In the genomic region with DNA sequence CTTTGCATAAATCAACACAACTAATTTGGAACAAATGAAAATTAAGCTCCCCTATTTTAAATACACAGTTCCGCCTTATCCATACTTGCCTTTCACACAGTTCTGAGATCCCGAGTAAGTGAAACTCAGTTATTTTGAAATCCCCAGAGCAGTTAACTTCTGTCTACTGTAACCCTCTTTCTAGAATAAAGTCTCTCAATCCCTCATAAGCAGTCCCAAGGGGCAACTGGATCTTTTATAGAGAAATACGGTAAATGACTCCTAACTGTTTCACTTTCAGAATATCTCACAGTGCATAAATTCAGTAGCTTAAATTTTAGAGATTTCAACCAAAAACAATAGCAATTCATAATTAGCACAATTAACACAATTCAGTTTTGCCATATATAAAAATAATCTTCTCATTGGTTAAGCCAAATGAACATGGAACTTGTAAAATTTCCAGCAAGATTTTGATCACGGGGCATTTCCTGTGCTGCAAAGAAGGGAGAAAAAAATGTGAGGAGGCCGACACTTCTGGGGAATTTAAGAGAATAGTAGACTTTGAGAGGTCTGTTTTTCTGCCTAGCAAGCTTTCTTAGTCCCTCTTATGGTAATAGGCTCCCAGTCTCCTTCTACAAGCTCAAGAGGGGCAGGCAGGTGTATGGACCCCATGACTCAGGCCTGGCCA, we compare ENCODE assay signal across 23 cellular contexts.
DNase-seq lines count a peak whose midpoint lies in the region; FAIRE-seq and TF ChIP-seq lines count a peak whose summit lies in the region.
"Had no signal": no experiment of that assay in that cellular context is flagged by ENCODE, and none has a peak within 500 bp of the region (broad histone marks: within the 10 kb centered on the region; RNA-seq: fewer than 3 reads in every experiment).

No MANE protein-coding gene starts in this region.

- DNase-seq in GM18507 (ENCODE audit: extremely low spot score, insufficient read length, low read depth), result peak; percentile 8
- DNase-seq in adipocyte (ENCODE audit: low read depth), result no peak
- no peak for DNase-seq in osteoblast (ENCODE audit: insufficient read length, low spot score, missing footprints)
- DNase-seq in activated CD4-positive, alpha-beta T cell treated with anti-CD3 and anti-CD28 coated beads, Interleukin-2, amount 50 U/mL, for 48 hours, result no peak
- DNase-seq in T-helper 9 cell, result no peak
- no peak for DNase-seq in activated naive CD4-positive, alpha-beta T cell treated with anti-CD3 and anti-CD28 coated beads for 36 hours
- DNase-seq in NCI-H1092 (lab: John Stamatoyannopoulos, UW), result no peak
- DNase-seq: ACHN; C1 segment of cervical spinal cord; CD8-positive, alpha-beta T cell; DMS53; GDM1; H9; HFFc6; KG1; NCI-H1105 treated with DMSO at 0.1 percent for 48 hours; NCI-H2029 treated with DMSO at 0.1 percent for 48 hours; NCI-H226; NCI-H510A treated with DMSO at 0.1 percent for 48 hours; NCI-H748 treated with DMSO at 0.1 percent for 48 hours; NK-92 treated with Interleukin-12 subunit alpha and Interleukin-12 subunit beta, amount 100 ng/mL, for 24 hours; SW 1271 had no signal

- H3K36me3 ChIP-seq in adipocyte (ENCODE audit: control insufficient read depth, insufficient read depth, low read length, severe bottlenecking), result no peaks in the 10 kb centered on the region
- H3K36me3 ChIP-seq in osteoblast (ENCODE audit: insufficient read depth, low read length), result no peaks in the 10 kb centered on the region

- peak overlapping the region; percentile 60 for H3K9ac ChIP-seq in adipocyte (ENCODE audit: low read length)

- CTCF ChIA-PET in activated naive CD4-positive, alpha-beta T cell treated with anti-CD3 and anti-CD28 coated beads for 36 hours (lab: Charles Lee), result no interaction called here

- no peaks in the 10 kb centered on the region for H3K79me2 ChIP-seq in osteoblast (ENCODE audit: insufficient read depth, low read length)

- H3K4me3 ChIP-seq in adipocyte (ENCODE audit: low read length) (peak overlapping the region; percentile 63), osteoblast (ENCODE audit: insufficient read depth, low read length) (peak overlapping the region; percentile 7)

- peak overlapping the region; percentile 27 for H3K4me2 ChIP-seq in osteoblast (ENCODE audit: insufficient read depth, low read length)

- H3K27me3 ChIP-seq in adipocyte (replicated peaks; ENCODE audit: control insufficient read depth, insufficient read depth, low read length) (no peaks in the 10 kb centered on the region), osteoblast (ENCODE audit: insufficient read depth, low read length) (no peaks in the 10 kb centered on the region)

- H4K20me1 ChIP-seq in osteoblast (ENCODE audit: insufficient read depth, low read length), result no peaks in the 10 kb centered on the region

- no peaks in the 10 kb centered on the region for H3K9me3 Mint-ChIP-seq in activated naive CD4-positive, alpha-beta T cell treated with anti-CD3 and anti-CD28 coated beads for 36 hours
- H3K9me3 Mint-ChIP-seq: CD8-positive, alpha-beta T cell; H9 had no signal

- no peak overlapping the region for H3K27ac Mint-ChIP-seq in activated naive CD4-positive, alpha-beta T cell treated with anti-CD3 and anti-CD28 coated beads for 36 hours
- H3K27ac Mint-ChIP-seq: CD8-positive, alpha-beta T cell; HFFc6 had no signal

- H3K27me3 Mint-ChIP-seq in activated naive CD4-positive, alpha-beta T cell treated with anti-CD3 and anti-CD28 coated beads for 36 hours (ENCODE audit: low read depth), result peaks cover 6% of the 10 kb centered on the region

- no peak for TF ChIP-seq CTCF in osteoblast (IDR thresholded peaks at IDR 0.05; ENCODE audit: extremely low read depth, low read depth, low read length)

- H3K9me3 ChIP-seq in adipocyte (ENCODE audit: control insufficient read depth, low read length) (no peaks in the 10 kb centered on the region), osteoblast (ENCODE audit: low read depth, low read length) (no peaks in the 10 kb centered on the region)

- H3K4me3 Mint-ChIP-seq in activated naive CD4-positive, alpha-beta T cell treated with anti-CD3 and anti-CD28 coated beads for 36 hours, result no peak overlapping the region
- H3K4me3 Mint-ChIP-seq: CD8-positive, alpha-beta T cell; H9; HFFc6 had no signal

- H3K27ac ChIP-seq in osteoblast (ENCODE audit: low read depth, low read length), result no peak overlapping the region

- intact Hi-C loops in activated naive CD4-positive, alpha-beta T cell treated with anti-CD3 and anti-CD28 coated beads for 36 hours (cut with micrococcal nuclease), result no loop called here

- peak; percentile 39 for FAIRE-seq in GM18507 (lab: Jason Lieb, UNC)
- FAIRE-seq: RCC 7860 had no signal

- H3K4me1 Mint-ChIP-seq in activated naive CD4-positive, alpha-beta T cell treated with anti-CD3 and anti-CD28 coated beads for 36 hours (ENCODE audit: low read depth), result no peaks in the 10 kb centered on the region

- peak overlapping the region; percentile 41 for H2AFZ ChIP-seq in osteoblast (ENCODE audit: low read length)

- H3K4me1 ChIP-seq in adipocyte (ENCODE audit: control insufficient read depth, insufficient read depth, low read length) (peaks cover 23% of the 10 kb centered on the region), osteoblast (ENCODE audit: insufficient read depth, low read length) (no peaks in the 10 kb centered on the region)

- no peaks in the 10 kb centered on the region for H3K36me3 Mint-ChIP-seq in activated naive CD4-positive, alpha-beta T cell treated with anti-CD3 and anti-CD28 coated beads for 36 hours (ENCODE audit: low read depth)
- H3K36me3 Mint-ChIP-seq: CD8-positive, alpha-beta T cell had no signal
